Comparison of ENCODE assay signal across 1 cellular context in the genomic region with DNA sequence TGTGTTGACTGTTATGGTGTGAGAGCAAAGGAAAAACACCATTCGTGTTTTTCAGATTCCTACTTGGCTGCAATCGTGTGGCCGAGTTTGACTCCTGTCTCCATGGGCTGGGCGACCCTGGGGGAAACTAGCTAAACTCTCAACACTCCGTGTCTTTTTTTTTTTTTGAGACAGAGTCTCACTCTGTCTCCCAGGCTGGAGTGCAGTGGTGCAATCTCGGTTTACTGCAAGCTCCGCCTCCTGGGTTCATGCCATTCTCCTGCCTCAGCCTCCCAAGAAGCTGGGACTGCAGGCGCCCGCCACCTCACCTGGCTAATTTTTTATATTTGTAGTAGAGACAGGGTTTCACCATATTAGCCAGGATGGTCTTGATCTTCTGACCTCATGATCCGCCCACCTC. TPM values are rescaled to one million over a fixed set of nuclear protein-coding genes. Genes with fewer than 3 reads are reported as not detected.
"Had no signal": no experiment of that assay in that cellular context is flagged by ENCODE, and none has a peak within 500 bp of the region (broad histone marks: within the 10 kb centered on the region; RNA-seq: fewer than 3 reads in every experiment).

No MANE protein-coding gene starts in this region.

RNA-seq across cellular contexts. Expression of a gene that starts 47.9 kb away (rescaled TPM):
- polyA plus RNA-seq: GM23248 had no signal
